In genomic region chr6:52877168-52877567, GRCh38 we compare ENCODE assay signal across 13 cellular contexts. TPM values are rescaled to one million over a fixed set of nuclear protein-coding genes. Genes with fewer than 3 reads are reported as not detected.
DNase-seq lines count a peak whose midpoint lies in the region; ATAC-seq, FAIRE-seq and TF ChIP-seq lines count a peak whose summit lies in the region.
"Had no signal": no experiment of that assay in that cellular context is flagged by ENCODE, and none has a peak within 500 bp of the region (broad histone marks: within the 10 kb centered on the region; RNA-seq: fewer than 3 reads in every experiment).

No MANE protein-coding gene starts in this region.

- intact Hi-C loops in GM12878 (cut with micrococcal nuclease; ENCODE audit: unreplicated experiment), result no loop called here

- peaks cover 20% of the 10 kb centered on the region for H3F3A ChIP-seq in MM.1S (ENCODE audit: insufficient read depth, low read length)

- TF ChIP-seq EP300 in GM12878 (IDR thresholded peaks at IDR 0.05; ENCODE audit: borderline replicate concordance in 1 of 2, control insufficient read depth in 1 of 2, low read depth in 2 of 2, low read length in 2 of 2), result no peak

- POLR2A ChIA-PET in GM12878 (lab: Charles Lee), result no interaction called here

- H3K27ac ChIP-seq in MM.1S (ENCODE audit: low read length) (peak overlapping the region; percentile 17; the same call in 1 of the 2 replicates), GM12878 (ENCODE audit: control insufficient read depth, insufficient read depth) (no peak overlapping the region)

- no peaks in the 10 kb centered on the region for H3K79me2 ChIP-seq in MM.1S (ENCODE audit: low read length)
- no peaks in the 10 kb centered on the region for H3K79me2 ChIP-seq in GM12878 (ENCODE audit: control insufficient read depth, insufficient read depth, low read length)

- H3K9ac ChIP-seq in MM.1S (ENCODE audit: low read length) (no peak overlapping the region), GM12878 (ENCODE audit: control insufficient read depth, insufficient read depth, low read length) (no peak overlapping the region)

- TF ChIP-seq RAD21 in GM12878 (IDR thresholded peaks at IDR 0.05; ENCODE audit: insufficient read depth, low read depth, low read length), result no peak

- RAD21 ChIA-PET in GM12878 (lab: Charles Lee; ENCODE audit: unreplicated experiment), result no interaction called here

- in situ Hi-C loops in GM12878 (cut with MboI), result no loop called here

- FAIRE-seq in GM12878 (lab: Jason Lieb, UNC), result no peak
- FAIRE-seq: HepG2 had no signal

- TF ChIP-seq CTCF in MM.1S (IDR thresholded peaks at IDR 0.05; ENCODE audit: low read length) (no peak), GM12878 (IDR thresholded peaks at IDR 0.05 in 2 of 3, conservative IDR thresholded peaks at IDR 0.05 in 1 of 3; ENCODE audit: control insufficient read depth in 2 of 3, extremely low read depth in 1 of 3, insufficient read depth in 1 of 3, low read depth in 3 of 3, low read length in 3 of 3) (no peak)

- H4K20me1 ChIP-seq in MM.1S (ENCODE audit: insufficient read depth, low read length) (no peaks in the 10 kb centered on the region), GM12878 (ENCODE audit: control insufficient read depth, insufficient read depth) (no peaks in the 10 kb centered on the region)

- TF ChIP-seq POLR2A in GM12878 (IDR thresholded peaks at IDR 0.05; ENCODE audit: low read depth, low read length), result no peak

- SMC1A ChIA-PET in GM12878 (lab: Charles Lee; ENCODE audit: uncharacterized antibody, unreplicated experiment), result interaction anchor here (1.0 kb wide), 1 partner anchor 12 kb away, joined by 3 read pairs; no protein-coding TSS in a partner anchor

- H2AFZ ChIP-seq in MM.1S (ENCODE audit: low read length) (no peak overlapping the region), GM12878 (ENCODE audit: control insufficient read depth, low read depth, low read length) (no peak overlapping the region)

- peak; percentile 61 for ATAC-seq in GM18511 (IDR thresholded peaks at IDR 0.05; ENCODE audit: unreplicated experiment)
- no peak for ATAC-seq in GM12878
- no peak for ATAC-seq in HG02588 (IDR thresholded peaks at IDR 0.05; ENCODE audit: unreplicated experiment)
- ATAC-seq in GM21717 (IDR thresholded peaks at IDR 0.05; ENCODE audit: unreplicated experiment), result no peak
- no peak for ATAC-seq in HG02970 (IDR thresholded peaks at IDR 0.05; ENCODE audit: low FRiP score, unreplicated experiment)
- ATAC-seq: HepG2 had no signal

- H3K4me1 ChIP-seq in MM.1S (ENCODE audit: low read length) (peaks cover 32% of the 10 kb centered on the region), GM12878 (ENCODE audit: control insufficient read depth, insufficient read depth, low read length) (no peaks in the 10 kb centered on the region)

- WGBS in GM12878 (ENCODE audit: insufficient coverage, insufficient replicate concordance, low lambda C conversion rate, missing lambda C conversion rate), result 14% methylated on average over 3 of the region's 3 CpGs

- H3K9me2 ChIP-seq in MM.1S (replicated peaks; ENCODE audit: insufficient read depth, low read length), result no peaks in the 10 kb centered on the region; the same call in 1 of the 2 replicates

- H3K9me3 ChIP-seq in MM.1S (replicated peaks; ENCODE audit: insufficient read depth, low read length), result no peaks in the 10 kb centered on the region
- no peaks in the 10 kb centered on the region for H3K9me3 ChIP-seq in GM12878 (replicated peaks; ENCODE audit: control insufficient read depth, insufficient read depth, low read length)

- H3K27me3 ChIP-seq in MM.1S (replicated peaks; ENCODE audit: insufficient read depth, low read length) (0 out of 2 replicates have a peak, but pooled peaks cover 5% of the 10 kb centered on the region), GM12878 (replicated peaks in 1 of 2; ENCODE audit: control insufficient read depth in 2 of 2, insufficient read depth in 2 of 2, low read length in 1 of 2) (no peaks in the 10 kb centered on the region)

- no peak overlapping the region for H3K4me3 ChIP-seq in MM.1S (ENCODE audit: low read length)
- no peak overlapping the region for H3K4me3 ChIP-seq in GM12878

- CTCF ChIA-PET in GM12878 (lab: Yijun Ruan, JAX), result interaction anchor here (0.5 to 1.2 kb wide), 2 partner anchors 120 to 691 kb away, joined by 4 read pairs; no protein-coding TSS in a partner anchor

- no TSS peak for BruUV-seq in GM12878 (replicated peaks; lab: Mats Ljungman, UMichigan)

- DNase-seq in MM.1S (peak; percentile 81), GM12878 (ENCODE audit: low read depth, low spot score) (no peak), non-pigmented ciliary epithelial cell (ENCODE audit: low read depth) (peak; percentile 91), Ammon's horn (ENCODE audit: low spot score) (no peak)
- DNase-seq: activated CD8-positive, alpha-beta memory T cell treated with anti-CD3 and anti-CD28 coated beads, Interleukin-2, amount 50 U/mL, for 4 hours; T-helper 1 cell had no signal

- H3K36me3 ChIP-seq in MM.1S (replicated peaks; ENCODE audit: insufficient read depth, low read length) (no peaks in the 10 kb centered on the region), GM12878 (ENCODE audit: control insufficient read depth in 2 of 2, insufficient read depth in 2 of 2, low read length in 1 of 2) (no peaks in the 10 kb centered on the region)

- H3K4me2 ChIP-seq in MM.1S (ENCODE audit: low read depth, low read length) (peak overlapping the region; percentile 56), GM12878 (ENCODE audit: control insufficient read depth, insufficient read depth) (no peak overlapping the region)

TF ChIP-seq in GM12878, 131 proteins besides CTCF, POLR2A, EP300 and RAD21:
- TF ChIP-seq RUNX3 (IDR thresholded peaks at IDR 0.05; ENCODE audit: low read length) (0 out of 2 replicates have a peak, but pooled peaks have one; percentile 8), ZNF592 (IDR thresholded peaks at IDR 0.05) (no peak)

RNA-seq across cellular contexts. Expression of gene GSTA3, which starts 32.3 kb away (rescaled TPM):
- total RNA-seq in GM12878 (2013; cell fraction: nucleolus; rRNA removed), result not detected in 2 replicates
- total RNA-seq in GM12878 (2014; rRNA removed) (not detected in 2 replicates), GM12878 (2014; rRNA removed; fragmentation: Illumina TruSeq; extraction: Trizol) (not detected in 2 replicates), GM12878 (2021) (not detected in 2 replicates)
- not detected for polyA plus RNA-seq in GM12878 (2011; ENCODE audit: low read depth)
- polyA plus RNA-seq in GM12878 (2011; rRNA removed) (not detected in 2 replicates), GM12878 (2014; fragmentation: Illumina TruSeq; extraction: Trizol) (not detected in 2 replicates), GM12878 (2014; fragmentation: Nextera tagmentation; extraction: Ambion mirVana) (not detected), GM12878 (2014; rRNA removed) (not detected in 2 replicates), GM12878 (2016; fragmentation: Nextera tagmentation; extraction: Ambion mirVana) (not detected)
- not detected in 2 replicates for polyA plus RNA-seq in GM12878 (2011; cell fraction: cytosol; rRNA removed)
- not detected in 2 replicates for polyA plus RNA-seq in GM12878 (2011; cell fraction: nucleus; rRNA removed)
- polyA plus RNA-seq in GM12878 (2012), result not detected in 2 replicates
- polyA minus RNA-seq in GM12878 (2011; rRNA and poly(A)+ RNA removed), result not detected in 2 replicates
- polyA minus RNA-seq in GM12878 (2011; cell fraction: cytosol; rRNA and poly(A)+ RNA removed), result not detected in 2 replicates
- polyA minus RNA-seq in GM12878 (2011; cell fraction: nucleus; rRNA and poly(A)+ RNA removed), result not detected in 2 replicates
- total RNA-seq: dermis microvascular lymphatic vessel endothelial cell, HepG2 had no signal
- polyA plus RNA-seq: HepG2, neural cell had no signal

RNA-seq across cellular contexts. Expression of gene GSTA5, which starts 36.6 kb away (rescaled TPM):
- total RNA-seq in GM12878 (2013; cell fraction: nucleolus; rRNA removed), result not detected in 2 replicates
- total RNA-seq in GM12878 (2014; rRNA removed) (not detected in 2 replicates), GM12878 (2014; rRNA removed; fragmentation: Illumina TruSeq; extraction: Trizol) (not detected in 2 replicates), GM12878 (2021) (not detected in 2 replicates)
- polyA plus RNA-seq in GM12878 (2011; ENCODE audit: low read depth), result not detected
- polyA plus RNA-seq in GM12878 (2011; rRNA removed) (not detected in 2 replicates), GM12878 (2014; fragmentation: Illumina TruSeq; extraction: Trizol) (not detected in 2 replicates), GM12878 (2014; fragmentation: Nextera tagmentation; extraction: Ambion mirVana) (not detected), GM12878 (2014; rRNA removed) (not detected in 2 replicates), GM12878 (2016; fragmentation: Nextera tagmentation; extraction: Ambion mirVana) (not detected)
- polyA plus RNA-seq in GM12878 (2011; cell fraction: cytosol; rRNA removed), result not detected in 2 replicates
- polyA plus RNA-seq in GM12878 (2011; cell fraction: nucleus; rRNA removed), result not detected in 2 replicates
- polyA plus RNA-seq in GM12878 (2012), result not detected in 2 replicates
- not detected in 2 replicates for polyA minus RNA-seq in GM12878 (2011; rRNA and poly(A)+ RNA removed)
- polyA minus RNA-seq in GM12878 (2011; cell fraction: cytosol; rRNA and poly(A)+ RNA removed), result not detected in 2 replicates
- polyA minus RNA-seq in GM12878 (2011; cell fraction: nucleus; rRNA and poly(A)+ RNA removed), result not detected in 2 replicates
- total RNA-seq: dermis microvascular lymphatic vessel endothelial cell, HepG2 had no signal
- polyA plus RNA-seq: HepG2, neural cell had no signal

Comparison
In these comparisons a context has a peak if more than half of its experiments do, and no peak if none do; other contexts are left out.
1. DNase-seq: peak in MM.1S (single experiment) and non-pigmented ciliary epithelial cell (single experiment); none in GM12878 (single experiment) and Ammon's horn (single experiment).